ENCODE assay signal across 8 cellular contexts in genomic region chr2:112584891-112585250, GRCh38. TPM values are rescaled to one million over a fixed set of nuclear protein-coding genes. Genes with fewer than 3 reads are reported as not detected.
A peak's percentile ranks its signal among the peaks of the same experiment; 100 is the strongest.
DNase-seq lines count a peak whose midpoint lies in the region; ATAC-seq and TF ChIP-seq lines count a peak whose summit lies in the region.

No MANE protein-coding gene starts in this region.

- peak overlapping the region; percentile 65 for H3K4me3 ChIP-seq in HAP-1
- peak overlapping the region; percentile 85 for H3K4me3 ChIP-seq in right cardiac atrium (ENCODE audit: low read length)
- peak overlapping the region; percentile 43 to 69 (median 54) for H3K4me3 ChIP-seq in skin epidermis

- ATAC-seq in activated CD8-positive, alpha-beta T cell treated with anti-CD3 and anti-CD28 coated beads for 36 hours, result no peak
- ATAC-seq in right cardiac atrium, result no peak
- no peak for ATAC-seq in GM19452 (IDR thresholded peaks at IDR 0.05; ENCODE audit: unreplicated experiment)
- no peak for ATAC-seq in HG03565 (IDR thresholded peaks at IDR 0.05; ENCODE audit: unreplicated experiment)

- H3K36me3 ChIP-seq in HAP-1 (replicated peaks), result no peaks in the 10 kb centered on the region; the same call in 1 of the 2 replicates

- TF ChIP-seq CTCF in activated CD8-positive, alpha-beta T cell treated with anti-CD3 and anti-CD28 coated beads for 36 hours (IDR thresholded peaks at IDR 0.05), result no peak

- POLR2A ChIA-PET in activated CD8-positive, alpha-beta T cell treated with anti-CD3 and anti-CD28 coated beads for 36 hours (lab: Charles Lee), result interaction anchor here (0.6 to 2.7 kb wide), 4 partner anchors 16 to 104 kb away, joined by 4 to 13 read pairs (median 4); partner anchors contain the start of gene SLC20A1

- in situ Hi-C loops in HAP-1 (cut with MboI; ENCODE audit: low sequenced_read_pairs), result no loop called here

- intact Hi-C loops in activated CD8-positive, alpha-beta T cell treated with anti-CD3 and anti-CD28 coated beads for 36 hours (cut with micrococcal nuclease), result loop anchor here (5.0 kb wide), 2 partner anchors 103 to 308 kb away; partner anchors contain the start of genes TTL and ZC3H6
- intact Hi-C loops in right cardiac atrium (cut with DNase I), result loop anchor here in 1 of 4 donors (5.0 kb wide), 1 partner anchor 103 kb away; the partner anchor contains the start of gene TTL

- 63% methylated on average over 3 of the region's 3 CpGs for WGBS in right cardiac atrium

- DNase-seq in HAP-1 (ENCODE audit: low spot score in 2 of 2), result no peak
- DNase-seq in activated CD8-positive, alpha-beta T cell treated with anti-CD3 and anti-CD28 coated beads for 36 hours, result no peak
- DNase-seq in right cardiac atrium, result no peak
- DNase-seq in NCI-H2029 (lab: John Stamatoyannopoulos, UW), result no peak
- no peak for DNase-seq in NCI-H2107 treated with DMSO at 0.1 percent for 48 hours (lab: John Stamatoyannopoulos, UW; ENCODE audit: unreplicated experiment)

- H3K4me3 Mint-ChIP-seq in activated CD8-positive, alpha-beta T cell treated with anti-CD3 and anti-CD28 coated beads for 36 hours, result peak overlapping the region; percentile 93

- peaks cover 3% of the 10 kb centered on the region for H3K4me1 ChIP-seq in HAP-1
- H3K4me1 ChIP-seq in right cardiac atrium (ENCODE audit: control insufficient read depth, insufficient read depth, low read length), result peaks cover 7% of the 10 kb centered on the region

- H3K27me3 ChIP-seq in HAP-1 (ENCODE audit: low read depth) (no peaks in the 10 kb centered on the region), right cardiac atrium (ENCODE audit: control insufficient read depth, insufficient read depth) (no peaks in the 10 kb centered on the region)

- CTCF ChIA-PET in activated CD8-positive, alpha-beta T cell treated with anti-CD3 and anti-CD28 coated beads for 36 hours (lab: Charles Lee), result interaction anchor here (0.8 to 1.9 kb wide), 4 partner anchors 15 to 141 kb away, joined by 3 to 8 read pairs (median 4); no protein-coding TSS in a partner anchor

- H3K9me3 Mint-ChIP-seq in activated CD8-positive, alpha-beta T cell treated with anti-CD3 and anti-CD28 coated beads for 36 hours, result no peaks in the 10 kb centered on the region

- H3K36me3 Mint-ChIP-seq in activated CD8-positive, alpha-beta T cell treated with anti-CD3 and anti-CD28 coated beads for 36 hours (ENCODE audit: low read depth), result peaks cover 22% of the 10 kb centered on the region

- peaks cover 30% of the 10 kb centered on the region for H3K4me1 Mint-ChIP-seq in activated CD8-positive, alpha-beta T cell treated with anti-CD3 and anti-CD28 coated beads for 36 hours (ENCODE audit: low read depth)

- H3K27ac ChIP-seq in right cardiac atrium (ENCODE audit: low read length) (peak overlapping the region; percentile 99), skin epidermis (peak overlapping the region; percentile 69 to 96 (median 89))

- H3K9me3 ChIP-seq in HAP-1 (no peaks in the 10 kb centered on the region), right cardiac atrium (ENCODE audit: control insufficient read depth, low read length) (no peaks in the 10 kb centered on the region)

- H3K27me3 Mint-ChIP-seq in activated CD8-positive, alpha-beta T cell treated with anti-CD3 and anti-CD28 coated beads for 36 hours, result no peaks in the 10 kb centered on the region

- H3K27ac Mint-ChIP-seq in activated CD8-positive, alpha-beta T cell treated with anti-CD3 and anti-CD28 coated beads for 36 hours, result peak overlapping the region; percentile 99

RNA-seq across cellular contexts. Expression of gene CHCHD5, which starts 0.5 kb away (rescaled TPM):
- total RNA-seq in activated CD8-positive, alpha-beta T cell treated with anti-CD3 and anti-CD28 coated beads for 36 hours, result 10 to 100 TPM; 34.8 to 37.5 TPM
- 10 to 100 TPM; 26.5 to 31.2 (median 29.6) TPM for total RNA-seq in right cardiac atrium
- 37.2 TPM for polyA plus RNA-seq in right cardiac atrium

RNA-seq across cellular contexts. Expression of gene POLR1B, which starts 42.6 kb away (rescaled TPM):
- 10 to 100 TPM; 54.1 to 55.9 TPM for total RNA-seq in activated CD8-positive, alpha-beta T cell treated with anti-CD3 and anti-CD28 coated beads for 36 hours
- 10 to 100 TPM in 3 of 4 donors, 1 to 10 TPM in 1; 9.9 to 13.8 (median 10.7) TPM for total RNA-seq in right cardiac atrium
- polyA plus RNA-seq in right cardiac atrium, result 3.1 TPM
